In genomic region chr10:71347587-71348395, GRCh38 we compare ENCODE assay signal across 1 cellular context.
TF ChIP-seq lines count a peak whose summit lies in the region.

No MANE protein-coding gene starts in this region.

TF ChIP-seq in HepG2, 621 proteins besides CTCF, POLR2A, EP300 and RAD21 (continued from another document):
- TF ChIP-seq ZBTB7B (CRISPR knock-in tag; IDR thresholded peaks at IDR 0.05) = peak; percentile 72; the same call in 1 of the 2 replicates
- no peak for TF ChIP-seq CEBPZ (IDR thresholded peaks at IDR 0.05; ENCODE audit: low read length)
- TF ChIP-seq ZNF20 (CRISPR knock-in tag; IDR thresholded peaks at IDR 0.05) = no peak
- no peak for TF ChIP-seq NFRKB (IDR thresholded peaks at IDR 0.05)
- TF ChIP-seq SPEN (CRISPR knock-in tag; IDR thresholded peaks at IDR 0.05; ENCODE audit: low read depth) = peak; percentile 47; the same call in 1 of the 2 replicates
- no peak for TF ChIP-seq GPN1 (CRISPR knock-in tag; IDR thresholded peaks at IDR 0.05; ENCODE audit: borderline replicate concordance)
- 0 out of 2 replicates have a peak, but pooled peaks have one; percentile 21 for TF ChIP-seq ZNF546 (CRISPR knock-in tag; conservative IDR thresholded peaks at IDR 0.05)
- peak; percentile 92 for TF ChIP-seq FOXA3 (CRISPR knock-in tag; IDR thresholded peaks at IDR 0.05)
- no peak for TF ChIP-seq TOPORS (CRISPR knock-in tag; IDR thresholded peaks at IDR 0.05)
- peak; percentile 59 for TF ChIP-seq ATF2 (CRISPR knock-in tag; IDR thresholded peaks at IDR 0.05)
- no peak for TF ChIP-seq POLR2AphosphoS2 (IDR thresholded peaks at IDR 0.05; ENCODE audit: low read depth, low read length)
- TF ChIP-seq HNRNPLL (IDR thresholded peaks at IDR 0.05; ENCODE audit: low read depth, low read length, poor library complexity, severe bottlenecking) = no peak
- TF ChIP-seq IKZF4 (CRISPR knock-in tag; IDR thresholded peaks at IDR 0.05; ENCODE audit: borderline replicate concordance, low read depth, not compliant biosample characterization) = no peak
- TF ChIP-seq NFATC3 (CRISPR knock-in tag; IDR thresholded peaks at IDR 0.05) = no peak
- TF ChIP-seq DBP (CRISPR knock-in tag; IDR thresholded peaks at IDR 0.05; ENCODE audit: not compliant biosample characterization) = peak; percentile 36
- TF ChIP-seq KDM1A (CRISPR knock-in tag; IDR thresholded peaks at IDR 0.05) = no peak
- no peak for TF ChIP-seq SP1 (IDR thresholded peaks at IDR 0.05)
- no peak for TF ChIP-seq SP1 (CRISPR knock-in tag; IDR thresholded peaks at IDR 0.05)
- peak; percentile 78 for TF ChIP-seq PITX1 (CRISPR knock-in tag; IDR thresholded peaks at IDR 0.05)
- TF ChIP-seq POGZ (CRISPR knock-in tag; IDR thresholded peaks at IDR 0.05) = peak; percentile 85
- TF ChIP-seq ZNF605 (CRISPR knock-in tag; IDR thresholded peaks at IDR 0.05) = no peak
- no peak for TF ChIP-seq NFE2L1 (CRISPR knock-in tag; IDR thresholded peaks at IDR 0.05; ENCODE audit: borderline replicate concordance)
- no peak for TF ChIP-seq ZNF576 (CRISPR knock-in tag; IDR thresholded peaks at IDR 0.05)
- TF ChIP-seq POLR2AphosphoS5 (IDR thresholded peaks at IDR 0.05; ENCODE audit: low read depth, low read length) = 0 out of 2 replicates have a peak, but pooled peaks have one; percentile 33
- no peak for TF ChIP-seq TCF7L2 (IDR thresholded peaks at IDR 0.05; ENCODE audit: low read depth, low read length)
- TF ChIP-seq ZNF530 (CRISPR knock-in tag; IDR thresholded peaks at IDR 0.05; ENCODE audit: low read depth) = no peak
- TF ChIP-seq NFYC (CRISPR knock-in tag; IDR thresholded peaks at IDR 0.05) = no peak
- TF ChIP-seq NONO (IDR thresholded peaks at IDR 0.05) = no peak
- TF ChIP-seq NONO (CRISPR knock-in tag; conservative IDR thresholded peaks at IDR 0.05) = 0 out of 2 replicates have a peak, but pooled peaks have one; percentile 59
- TF ChIP-seq, protein P1, sequence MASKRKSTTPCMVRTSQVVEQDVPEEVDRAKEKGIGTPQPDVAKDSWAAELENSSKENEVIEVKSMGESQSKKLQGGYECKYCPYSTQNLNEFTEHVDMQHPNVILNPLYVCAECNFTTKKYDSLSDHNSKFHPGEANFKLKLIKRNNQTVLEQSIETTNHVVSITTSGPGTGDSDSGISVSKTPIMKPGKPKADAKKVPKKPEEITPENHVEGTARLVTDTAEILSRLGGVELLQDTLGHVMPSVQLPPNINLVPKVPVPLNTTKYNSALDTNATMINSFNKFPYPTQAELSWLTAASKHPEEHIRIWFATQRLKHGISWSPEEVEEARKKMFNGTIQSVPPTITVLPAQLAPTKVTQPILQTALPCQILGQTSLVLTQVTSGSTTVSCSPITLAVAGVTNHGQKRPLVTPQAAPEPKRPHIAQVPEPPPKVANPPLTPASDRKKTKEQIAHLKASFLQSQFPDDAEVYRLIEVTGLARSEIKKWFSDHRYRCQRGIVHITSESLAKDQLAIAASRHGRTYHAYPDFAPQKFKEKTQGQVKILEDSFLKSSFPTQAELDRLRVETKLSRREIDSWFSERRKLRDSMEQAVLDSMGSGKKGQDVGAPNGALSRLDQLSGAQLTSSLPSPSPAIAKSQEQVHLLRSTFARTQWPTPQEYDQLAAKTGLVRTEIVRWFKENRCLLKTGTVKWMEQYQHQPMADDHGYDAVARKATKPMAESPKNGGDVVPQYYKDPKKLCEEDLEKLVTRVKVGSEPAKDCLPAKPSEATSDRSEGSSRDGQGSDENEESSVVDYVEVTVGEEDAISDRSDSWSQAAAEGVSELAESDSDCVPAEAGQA (IDR thresholded peaks at IDR 0.05; ENCODE audit: low read depth) = 0 out of 2 replicates have a peak, but pooled peaks have one; percentile 20
- TF ChIP-seq, protein P1 (CRISPR knock-in tag; IDR thresholded peaks at IDR 0.05; ENCODE audit: borderline replicate concordance) = no peak
- peak; percentile 92 for TF ChIP-seq ZMYM3 (CRISPR knock-in tag; IDR thresholded peaks at IDR 0.05)
- TF ChIP-seq, protein P2, sequence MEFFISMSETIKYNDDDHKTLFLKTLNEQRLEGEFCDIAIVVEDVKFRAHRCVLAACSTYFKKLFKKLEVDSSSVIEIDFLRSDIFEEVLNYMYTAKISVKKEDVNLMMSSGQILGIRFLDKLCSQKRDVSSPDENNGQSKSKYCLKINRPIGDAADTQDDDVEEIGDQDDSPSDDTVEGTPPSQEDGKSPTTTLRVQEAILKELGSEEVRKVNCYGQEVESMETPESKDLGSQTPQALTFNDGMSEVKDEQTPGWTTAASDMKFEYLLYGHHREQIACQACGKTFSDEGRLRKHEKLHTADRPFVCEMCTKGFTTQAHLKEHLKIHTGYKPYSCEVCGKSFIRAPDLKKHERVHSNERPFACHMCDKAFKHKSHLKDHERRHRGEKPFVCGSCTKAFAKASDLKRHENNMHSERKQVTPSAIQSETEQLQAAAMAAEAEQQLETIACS (CRISPR knock-in tag; IDR thresholded peaks at IDR 0.05) = no peak
- TF ChIP-seq ZNF253 (CRISPR knock-in tag; IDR thresholded peaks at IDR 0.05; ENCODE audit: borderline replicate concordance) = no peak
- TF ChIP-seq SNAI1 (CRISPR knock-in tag; IDR thresholded peaks at IDR 0.05; ENCODE audit: borderline replicate concordance) = no peak
- TF ChIP-seq SMAD9 (CRISPR knock-in tag; IDR thresholded peaks at IDR 0.05) = no peak
- TF ChIP-seq THAP11 (CRISPR knock-in tag; IDR thresholded peaks at IDR 0.05) = peak; percentile 56; the same call in 1 of the 2 replicates
- no peak for TF ChIP-seq HES4 (CRISPR knock-in tag; IDR thresholded peaks at IDR 0.05; ENCODE audit: borderline replicate concordance)
TF ChIP-seq in HepG2: peak in this region for 246.
